8 cellular contexts compared by ENCODE assay signal in the genomic region with DNA sequence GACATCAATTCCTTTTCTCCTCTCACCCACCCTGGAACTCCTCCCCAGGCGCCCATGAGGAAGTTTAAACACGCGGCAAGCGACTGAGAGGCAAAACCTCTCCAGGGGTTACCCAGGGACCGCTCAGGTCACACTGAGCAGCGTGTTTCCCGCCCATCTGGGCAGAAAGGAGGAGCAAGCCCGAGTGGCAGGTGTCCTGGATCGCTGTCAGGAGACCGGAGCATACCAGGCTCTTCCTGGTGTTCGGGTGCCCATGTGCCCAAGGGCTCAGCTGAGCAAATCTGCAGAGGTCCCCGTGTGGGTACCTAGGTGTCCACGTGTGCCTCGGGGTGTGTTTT. TPM values are rescaled to one million over a fixed set of nuclear protein-coding genes. Genes with fewer than 3 reads are reported as not detected.
A peak's percentile ranks its signal among the peaks of the same experiment; 100 is the strongest.
DNase-seq lines count a peak whose midpoint lies in the region; ATAC-seq and TF ChIP-seq lines count a peak whose summit lies in the region.

No MANE protein-coding gene starts in this region.

- WGBS in lower leg skin, 2 donors: 0% methylated on average over 9 to 14 of the region's 14 CpGs

- H3K27me3 Mint-ChIP-seq in Caco-2 (ENCODE audit: insufficient read depth, unreplicated experiment): no peaks in the 10 kb centered on the region
- H3K27me3 Mint-ChIP-seq in central memory CD8-positive, alpha-beta T cell: no peaks in the 10 kb centered on the region

- H3K4me3 ChIP-seq in Caco-2 (ENCODE audit: low read depth, low read length): peak overlapping the region; percentile 69
- peak overlapping the region; percentile 77 to 93 for H3K4me3 ChIP-seq in Panc1 (ENCODE audit: low read depth in 2 of 2, low read length in 2 of 2)
- peak overlapping the region; percentile 56 for H3K4me3 ChIP-seq in lower leg skin (ENCODE audit: low read depth, poor library complexity, severe bottlenecking)

- H3K27ac ChIP-seq in Panc1 (ENCODE audit: low read length): peak overlapping the region; percentile 82

- H3K36me3 ChIP-seq in Caco-2 (ENCODE audit: control insufficient read depth, insufficient read depth, low read length) (peaks cover 4% of the 10 kb centered on the region; the same call in 1 of the 2 replicates), Panc1 (ENCODE audit: control insufficient read depth, insufficient read depth, low read length) (peaks cover 2% of the 10 kb centered on the region; the same call in 1 of the 2 replicates)

- POLR2A ChIA-PET in Caco-2 (lab: Charles Lee): interaction anchor here (0.5 to 2.0 kb wide), 15 partner anchors 18 to 491 kb away, joined by 3 to 44 read pairs (median 7); a partner anchor contains a TSS
- POLR2A ChIA-PET in Panc1 (lab: Charles Lee): interaction anchor here (0.5 to 1.7 kb wide), 4 partner anchors 11 to 91 kb away, joined by 3 to 9 read pairs (median 5); a partner anchor contains a TSS

- ATAC-seq in GM19463 (IDR thresholded peaks at IDR 0.05; ENCODE audit: unreplicated experiment): peak; percentile 6
- ATAC-seq in Panc1: peak; percentile 49
- peak; percentile 7 for ATAC-seq in central memory CD8-positive, alpha-beta T cell (replicated peaks; ENCODE audit: extremely low read depth, poor library complexity, severe bottlenecking)

- H3K4me1 Mint-ChIP-seq in Caco-2 (ENCODE audit: low read depth, unreplicated experiment): peaks cover 7% of the 10 kb centered on the region
- peaks cover 8% of the 10 kb centered on the region for H3K4me1 Mint-ChIP-seq in central memory CD8-positive, alpha-beta T cell

- peak; percentile 73 to 75 for DNase-seq in Caco-2
- peak in 45 of 76 experiments; percentile 11 to 62 (median 32) for DNase-seq in HUDEP-2 (lab: John Stamatoyannopoulos, UW; ENCODE audit: unreplicated experiment in 76 of 76)
- DNase-seq in Panc1 (ENCODE audit: low read depth, low spot score): no peak
- DNase-seq in central memory CD8-positive, alpha-beta T cell (ENCODE audit: low spot score in 2 of 2): peak in 1 of 2 donors; percentile 24
- no peak for DNase-seq in lower leg skin (ENCODE audit: low spot score in 2 of 2)
- DNase-seq in stimulated activated naive CD4-positive, alpha-beta T cell (lab: John Stamatoyannopoulos, UW): peak; percentile 18 to 71 (median 56)
- no peak for DNase-seq in activated CD8-positive, alpha-beta memory T cell treated with anti-CD3 and anti-CD28 coated beads, Interleukin-2, amount 50 U/mL, for 4 hours

- no peaks in the 10 kb centered on the region; the same call in 1 of the 2 replicates for H3K4me1 ChIP-seq in Caco-2
- peaks cover 5% of the 10 kb centered on the region for H3K4me1 ChIP-seq in Panc1 (ENCODE audit: control insufficient read depth, insufficient read depth, low read length)

- peaks cover 16% of the 10 kb centered on the region for H3K36me3 Mint-ChIP-seq in Caco-2 (ENCODE audit: insufficient read depth, unreplicated experiment)
- H3K36me3 Mint-ChIP-seq in central memory CD8-positive, alpha-beta T cell (ENCODE audit: insufficient read depth): peaks cover 13% of the 10 kb centered on the region

- H3K9me3 ChIP-seq in Caco-2 (no peaks in the 10 kb centered on the region), Panc1 (ENCODE audit: control insufficient read depth, insufficient read depth, low read depth, low read length) (no peaks in the 10 kb centered on the region)

- CTCF ChIA-PET in Caco-2 (lab: Charles Lee) (interaction anchor here (0.6 to 3.3 kb wide), 22 partner anchors 11 to 236 kb away, joined by 3 to 91 read pairs (median 5); a partner anchor contains a TSS), Panc1 (lab: Charles Lee) (interaction anchor here (2.4 kb wide), 1 partner anchor 18 kb away, joined by 11 read pairs; a partner anchor contains a TSS)

- no peaks in the 10 kb centered on the region for H3K27me3 ChIP-seq in Caco-2 (replicated peaks; ENCODE audit: control insufficient read depth, insufficient read depth, low read length)
- H3K27me3 ChIP-seq in Panc1 (ENCODE audit: control insufficient read depth, insufficient read depth, low read length): no peaks in the 10 kb centered on the region

- no TSS peak for BruUV-seq in Caco-2 (replicated peaks; lab: Mats Ljungman, UMichigan)
- no TSS peak for BruUV-seq in Panc1 (replicated peaks; lab: Mats Ljungman, UMichigan)

- intact Hi-C loops in Caco-2 (cut with micrococcal nuclease; ENCODE audit: unreplicated experiment) (loop anchor here (1.0 to 2.0 kb wide), 7 partner anchors 18 to 168 kb away; a partner anchor contains a TSS), Panc1 (cut with micrococcal nuclease; ENCODE audit: unreplicated experiment) (no loop called here), lower leg skin (cut with DNase I; ENCODE audit: low total_unique reads) (no loop called here)

- TF ChIP-seq CTCF in Caco-2 (IDR thresholded peaks at IDR 0.05; ENCODE audit: insufficient read depth in 1 of 2, low read depth in 1 of 2, low read length in 1 of 2, severe bottlenecking in 1 of 2, unreplicated experiment in 1 of 2): no peak
- TF ChIP-seq CTCF in Panc1 (IDR thresholded peaks at IDR 0.05): no peak
- no peak for TF ChIP-seq CTCF in lower leg skin (IDR thresholded peaks at IDR 0.05)

- peak overlapping the region; percentile 96 for H3K27ac Mint-ChIP-seq in Caco-2 (ENCODE audit: unreplicated experiment)
- H3K27ac Mint-ChIP-seq in central memory CD8-positive, alpha-beta T cell (ENCODE audit: low read depth): peak overlapping the region; percentile 99

- TF ChIP-seq POLR2A in lower leg skin (IDR thresholded peaks at IDR 0.05): no peak

- in situ Hi-C loops in Panc1 (cut with HindIII; ENCODE audit: low pct_unique_long_range_greater_than_20kb, low sequenced_read_pairs): no loop called here

- H3K9me3 Mint-ChIP-seq in Caco-2 (ENCODE audit: unreplicated experiment): no peaks in the 10 kb centered on the region
- H3K9me3 Mint-ChIP-seq in central memory CD8-positive, alpha-beta T cell: no peaks in the 10 kb centered on the region

- H3K4me3 Mint-ChIP-seq in Caco-2 (ENCODE audit: unreplicated experiment): peak overlapping the region; percentile 97
- peak overlapping the region; percentile 94 for H3K4me3 Mint-ChIP-seq in central memory CD8-positive, alpha-beta T cell

RNA-seq across cellular contexts. Expression of a gene that starts 0.5 kb away (rescaled TPM):
- 29.8 and 33.6 TPM in 2 replicates for total RNA-seq in Caco-2 (2022)
- total RNA-seq in Panc1 (2021; ENCODE audit: unreplicated experiment): 29.0 TPM
- 18.9 TPM for polyA plus RNA-seq in Panc1 (2012; ENCODE audit: insufficient read length)
- 1 to 10 TPM; 4.0 to 7.1 (median 5.9) TPM for total RNA-seq in lower leg skin

RNA-seq across cellular contexts. Expression of a gene that starts 17.7 kb away (rescaled TPM):
- total RNA-seq in Caco-2 (2022) (27.0 and 27.3 TPM in 2 replicates), Panc1 (2021; ENCODE audit: unreplicated experiment) (34.4 TPM), lower leg skin (10 to 100 TPM; 22.6 to 41.8 (median 32.6) TPM)
- polyA plus RNA-seq in Panc1 (2012; ENCODE audit: insufficient read length): 40.5 TPM

RNA-seq across cellular contexts. Expression of a gene that starts 27.1 kb away (rescaled TPM):
- 123 and 125 TPM in 2 replicates for total RNA-seq in Caco-2 (2022)
- total RNA-seq in Panc1 (2021; ENCODE audit: unreplicated experiment): 85.0 TPM
- 78.8 TPM for polyA plus RNA-seq in Panc1 (2012; ENCODE audit: insufficient read length)
- 10 to 100 TPM; 20.7 to 36.0 (median 31.4) TPM for total RNA-seq in lower leg skin

RNA-seq across cellular contexts. Expression of a gene that starts 27.3 kb away (rescaled TPM):
- 90.2 and 94.4 TPM in 2 replicates for total RNA-seq in Caco-2 (2022)
- 61.6 TPM for total RNA-seq in Panc1 (2021; ENCODE audit: unreplicated experiment)
- polyA plus RNA-seq in Panc1 (2012; ENCODE audit: insufficient read length): 52.5 TPM
- total RNA-seq in lower leg skin: 10 to 100 TPM; 27.5 to 43.1 (median 29.9) TPM

Comparison
In these comparisons a context has a peak if more than half of its experiments do, and no peak if none do; other contexts are left out.
1. DNase-seq: peak in Caco-2 (2 of 2), HUDEP-2 (45 of 76) and stimulated activated naive CD4-positive, alpha-beta T cell (6 of 6); none in Panc1 (single experiment), lower leg skin (0 of 2) and activated CD8-positive, alpha-beta memory T cell treated with anti-CD3 and anti-CD28 coated beads, Interleukin-2, amount 50 U/mL, for 4 hours (single experiment).
2. Peak in every context shown above with its lines, with median percentiles within 50 percentile points of each other: H3K4me3 ChIP-seq and ATAC-seq.